17 cellular contexts compared by ENCODE assay signal in genomic region chr2:153416071-153416470, GRCh38.
"Had no signal": no experiment of that assay in that cellular context is flagged by ENCODE, and none has a peak within 500 bp of the region (broad histone marks: within the 10 kb centered on the region; RNA-seq: fewer than 3 reads in every experiment).

No MANE protein-coding gene starts in this region.

- ATAC-seq: activated CD8-positive, alpha-beta T cell treated with anti-CD3 and anti-CD28 coated beads for 36 hours; activated T-helper 17 cell treated with anti-CD3 and anti-CD28 coated beads, Interleukin-2, amount 50 U/mL, for 72 hours; left ventricle myocardium superior; right cardiac atrium; stimulated activated effector memory CD8-positive, alpha-beta T cell treated with anti-CD3 and anti-CD28 coated beads, Interleukin-12 subunit alpha, Interleukin-12 subunit beta, amount 100 ng/mL, for 72 hours had no signal

- DNase-seq: activated B cell treated with CpG ODN at 0.5 μM for 24 hours; activated CD4-positive, alpha-beta T cell treated with anti-CD3 and anti-CD28 coated beads for 48 hours; activated CD8-positive, alpha-beta T cell treated with anti-CD3 and anti-CD28 coated beads for 36 hours; activated naive CD4-positive, alpha-beta T cell; activated naive CD8-positive, alpha-beta T cell treated with anti-CD3 and anti-CD28 coated beads for 36 hours; activated T-cell treated with anti-CD3 and anti-CD28 coated beads, Interleukin-2, amount 50 U/mL, for 1 hour; amniotic stem cell; cerebellar nuclear complex; effector CD4-positive, alpha-beta T cell; left ventricle myocardium superior; naive B cell; right cardiac atrium; stimulated activated CD4-positive, alpha-beta T cell treated with anti-CD3 and anti-CD28 coated beads, Interleukin-4, amount 100 ng/mL, for 1 hour; testis; upper lobe of left lung had no signal
